16 cellular contexts compared by ENCODE assay signal in the genomic region with DNA sequence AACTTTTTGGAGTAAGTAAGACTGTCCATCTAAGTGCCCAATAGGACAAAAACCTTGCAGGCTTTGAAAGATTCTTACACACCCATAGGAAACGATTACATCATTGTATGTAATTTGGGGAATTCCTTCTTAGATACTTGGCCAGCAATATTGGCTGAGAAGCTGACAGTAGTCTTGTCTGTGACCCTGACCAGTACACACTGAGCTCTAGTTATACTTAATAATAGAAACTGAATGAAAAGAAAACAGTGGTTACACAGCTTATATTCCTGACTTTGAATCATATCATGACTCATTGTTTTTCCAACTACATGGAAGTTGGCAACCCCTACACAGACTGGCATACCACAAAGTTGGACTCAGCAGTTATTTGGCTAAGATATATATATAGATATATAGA. TPM values are rescaled to one million over a fixed set of nuclear protein-coding genes. Genes with fewer than 3 reads are reported as not detected.
DNase-seq lines count a peak whose midpoint lies in the region; ATAC-seq, FAIRE-seq and TF ChIP-seq lines count a peak whose summit lies in the region.
"Had no signal": no experiment of that assay in that cellular context is flagged by ENCODE, and none has a peak within 500 bp of the region (broad histone marks: within the 10 kb centered on the region; RNA-seq: fewer than 3 reads in every experiment).

No MANE protein-coding gene starts in this region.

- no peaks in the 10 kb centered on the region for H4K20me1 ChIP-seq in mammary epithelial cell (ENCODE audit: insufficient read depth, low read length)

- BruUV-seq in mammary epithelial cell (replicated peaks; lab: Mats Ljungman, UMichigan): no TSS peak

- 0% methylated on average over 1 of the region's 1 CpG for WGBS in mammary epithelial cell (ENCODE audit: low coverage, missing lambda C conversion rate)

- intact Hi-C loops in mammary epithelial cell (cut with micrococcal nuclease): no loop called here

- no peaks in the 10 kb centered on the region for H3K27me3 ChIP-seq in mammary epithelial cell (ENCODE audit: insufficient read depth, low read length)

- DNase-seq in AG08396 (ENCODE audit: low spot score) (peak; percentile 55), HTR-8/SVneo (ENCODE audit: insufficient read length, low spot score) (peak; percentile 33), mammary epithelial cell (peak; percentile 97), kidney tubule cell (ENCODE audit: low spot score) (peak; percentile 95), ureter (ENCODE audit: low spot score) (no peak), GM19240 (ENCODE audit: insufficient read length, low spot score) (no peak)
- no peak for DNase-seq in activated CD4-positive, alpha-beta T cell treated with anti-CD3 and anti-CD28 coated beads for 4 hours
- DNase-seq: activated CD4-positive, alpha-beta T cell treated with anti-CD3 and anti-CD28 coated beads, Interleukin-2, amount 10 ng/mL, durations not matched to agents 7 days and 5 days; CD4-positive, CD25-positive, alpha-beta regulatory T cell; effector CD8-positive, alpha-beta T cell; immature natural killer cell; NCI-H1694; NCI-H774; stimulated activated naive CD8-positive, alpha-beta T cell treated with anti-CD3 and anti-CD28 coated beads, Interleukin-15, amount 100 ng/mL, for 72 hours had no signal

- CTCF ChIA-PET in mammary epithelial cell (lab: Charles Lee; ENCODE audit: low non-redundant PET): no interaction called here

- no peak for TF ChIP-seq CTCF in mammary epithelial cell (conservative IDR thresholded peaks at IDR 0.05 in 1 of 2, IDR thresholded peaks at IDR 0.05 in 1 of 2; ENCODE audit: extremely low read depth in 1 of 2, insufficient read depth in 1 of 2, low read depth in 1 of 2, low read length in 2 of 2)

- in situ Hi-C loops in mammary epithelial cell (cut with MboI; ENCODE audit: low sequenced_read_pairs in 2 of 2): no loop called here

- no peak overlapping the region for H3K9ac ChIP-seq in mammary epithelial cell (ENCODE audit: insufficient read depth, low read length)
- H3K9ac ChIP-seq: neural progenitor cell had no signal

- ATAC-seq in HG03108 (IDR thresholded peaks at IDR 0.05; ENCODE audit: unreplicated experiment): no peak
- ATAC-seq: stimulated activated naive CD8-positive, alpha-beta T cell treated with anti-CD3 and anti-CD28 coated beads, Interleukin-15, amount 100 ng/mL, for 72 hours had no signal

- no peak overlapping the region for H2AFZ ChIP-seq in mammary epithelial cell (ENCODE audit: low read depth, low read length)
- H2AFZ ChIP-seq: neural progenitor cell had no signal

- dilution Hi-C loops in mammary epithelial cell (cut with HindIII; ENCODE audit: low sequenced_read_pairs): loop anchor here (5.0 kb wide), 1 partner anchor 55 kb away; no protein-coding TSS in a partner anchor

- H3K4me2 ChIP-seq in mammary epithelial cell (ENCODE audit: insufficient read depth, low read depth, low read length): peak overlapping the region; percentile 4
- H3K4me2 ChIP-seq: neural progenitor cell had no signal

- H3K27ac ChIP-seq in mammary epithelial cell (ENCODE audit: insufficient read depth, low read depth, low read length): peak overlapping the region; percentile 83
- H3K27ac ChIP-seq: neural progenitor cell had no signal

- no peaks in the 10 kb centered on the region for H3K79me2 ChIP-seq in mammary epithelial cell (ENCODE audit: insufficient read depth, low read length)

- no peak for FAIRE-seq in HTR-8/SVneo (lab: Jason Lieb, UNC)

- no peaks in the 10 kb centered on the region for H3K9me3 ChIP-seq in mammary epithelial cell (replicated peaks; ENCODE audit: insufficient read depth, low read length)

- peaks cover 22% of the 10 kb centered on the region for H3K4me1 ChIP-seq in mammary epithelial cell (ENCODE audit: insufficient read depth, low read length)
- H3K4me1 ChIP-seq: neural progenitor cell had no signal

- H3K36me3 ChIP-seq in mammary epithelial cell (ENCODE audit: insufficient read depth, low read length): no peaks in the 10 kb centered on the region
- H3K36me3 ChIP-seq: neural progenitor cell had no signal

- no peak overlapping the region for H3K4me3 ChIP-seq in mammary epithelial cell (replicated peaks in 1 of 3; ENCODE audit: insufficient read depth in 1 of 3, low read depth in 2 of 3, low read length in 3 of 3)
- H3K4me3 ChIP-seq: neural progenitor cell had no signal

RNA-seq across cellular contexts. Expression of gene TLR2, which starts 7.1 kb away (rescaled TPM):
- total RNA-seq in mammary epithelial cell: 10 to 100 TPM in 1 of 2 donors, 1 to 10 TPM in 1; 1.0 to 33.2 TPM
- polyA plus RNA-seq in mammary epithelial cell: 14.8 TPM
- polyA minus RNA-seq in mammary epithelial cell: 10.6 TPM
- 13.9 TPM for total RNA-seq in ureter

Comparison
In these comparisons a context has a peak if more than half of its experiments do, and no peak if none do; other contexts are left out.
1. DNase-seq: peak in AG08396 (single experiment), HTR-8/SVneo (single experiment), mammary epithelial cell (single experiment) and kidney tubule cell (single experiment); none in ureter (single experiment), activated CD4-positive, alpha-beta T cell treated with anti-CD3 and anti-CD28 coated beads for 4 hours (0 of 2) and GM19240 (single experiment).